In genomic region chr15:100092034-100092433, GRCh38 we compare ENCODE assay signal across 19 cellular contexts.
DNase-seq lines count a peak whose midpoint lies in the region; ATAC-seq and TF ChIP-seq lines count a peak whose summit lies in the region.
"Had no signal": no experiment of that assay in that cellular context is flagged by ENCODE, and none has a peak within 500 bp of the region (broad histone marks: within the 10 kb centered on the region; RNA-seq: fewer than 3 reads in every experiment).

No MANE protein-coding gene starts in this region.

- H3K4me3 ChIP-seq in HEK293 (ENCODE audit: low read depth, low read length), result no peak overlapping the region
- H3K4me3 ChIP-seq in IMR-90 (ENCODE audit: insufficient read depth, low read depth, low read length), result no peak overlapping the region
- no peak overlapping the region for H3K4me3 ChIP-seq in lung
- H3K4me3 ChIP-seq in tibial nerve, result no peak overlapping the region
- H3K4me3 ChIP-seq: GM12878, GM23338 had no signal

- H3K9ac ChIP-seq in IMR-90 (ENCODE audit: low read depth, low read length), result no peak overlapping the region

- no peaks in the 10 kb centered on the region for H3K79me1 ChIP-seq in IMR-90 (ENCODE audit: low read depth in 1 of 2, low read length in 2 of 2)

- in situ Hi-C loops in IMR-90 (cut with MboI; ENCODE audit: low sequenced_read_pairs), result no loop called here

- no peak for TF ChIP-seq EP300 in tibial nerve (IDR thresholded peaks at IDR 0.05)

- BruUV-seq in IMR-90 (replicated peaks; lab: Mats Ljungman, UMichigan), result no TSS peak

- POLR2A ChIA-PET in HEK293 (lab: Yijun Ruan, JAX), result no interaction called here
- POLR2A ChIA-PET in IMR-90 (lab: Charles Lee; ENCODE audit: unreplicated experiment), result no interaction called here

- H3K36me3 ChIP-seq in HEK293 (ENCODE audit: control insufficient read depth in 2 of 2, insufficient read depth in 1 of 2, low read length in 2 of 2) (no peaks in the 10 kb centered on the region), IMR-90 (ENCODE audit: control insufficient read depth, insufficient read depth, low read length) (no peaks in the 10 kb centered on the region), lung (ENCODE audit: control insufficient read depth in 2 of 2, insufficient read depth in 2 of 2, low read length in 2 of 2) (no peaks in the 10 kb centered on the region), tibial nerve (no peaks in the 10 kb centered on the region)

- no peak overlapping the region for H2AFZ ChIP-seq in IMR-90 (replicated peaks; ENCODE audit: low read length, poor library complexity)
- H2AFZ ChIP-seq: GM23338 had no signal

- peak overlapping the region; percentile 79; the same call in 1 of the 2 replicates for H2AK5ac ChIP-seq in IMR-90 (ENCODE audit: low read depth, low read length)

- CTCF ChIA-PET in HEK293 (lab: Yijun Ruan, JAX), result no interaction called here
- CTCF ChIA-PET in IMR-90 (lab: Yijun Ruan, JAX), result no interaction called here

- dilution Hi-C loops in IMR-90 (cut with HindIII; ENCODE audit: low sequenced_read_pairs, unreplicated experiment), result no loop called here

- H4K5ac ChIP-seq in IMR-90 (ENCODE audit: low read depth, low read length), result no peak overlapping the region

- H2BK20ac ChIP-seq in IMR-90 (ENCODE audit: low read depth, low read length), result peak overlapping the region; percentile 96

- no peak for TF ChIP-seq RAD21 in IMR-90 (IDR thresholded peaks at IDR 0.05; ENCODE audit: low read length)

- no peak overlapping the region for H2BK15ac ChIP-seq in IMR-90 (ENCODE audit: low read depth, low read length)

- no peaks in the 10 kb centered on the region for H3K27me3 ChIP-seq in IMR-90 (ENCODE audit: control insufficient read depth, insufficient read depth, low read length)
- no peaks in the 10 kb centered on the region for H3K27me3 ChIP-seq in lung (ENCODE audit: control insufficient read depth, insufficient read depth)
- H3K27me3 ChIP-seq in tibial nerve, result no peaks in the 10 kb centered on the region

- no peaks in the 10 kb centered on the region for H3K27me3 Mint-ChIP-seq in mesothelial cell of epicardium (ENCODE audit: low read depth)
- H3K27me3 Mint-ChIP-seq: CD4-positive, alpha-beta memory T cell had no signal

- WGBS in IMR-90 (ENCODE audit: extremely low coverage in 2 of 2, insufficient read length in 1 of 2), 2 experiments, result no CpG with 5 or more reads among the region's 9 CpGs
- 85 to 86% methylated on average over 9 of the region's 9 CpGs for WGBS in lung, 2 donors
- 85 to 89% methylated on average over 9 of the region's 9 CpGs for WGBS in tibial nerve, 2 donors

- no peak overlapping the region; the same call in 1 of the 2 replicates for H4K91ac ChIP-seq in IMR-90 (ENCODE audit: insufficient read depth, low read depth, low read length)

- DNase-seq in IMR-90 (no peak), lung (ENCODE audit: low spot score) (peak; percentile 3), mesothelial cell of epicardium (ENCODE audit: low spot score in 2 of 2, unreplicated experiment in 2 of 2) (no peak), foreskin melanocyte (no peak), tibial nerve (ENCODE audit: low spot score in 2 of 2) (no peak)
- no peak for DNase-seq in stimulated activated CD4-positive, alpha-beta T cell treated with anti-CD3 and anti-CD28 coated beads, Interleukin-4, amount 100 ng/mL, for 24 hours
- DNase-seq: C1 segment of cervical spinal cord; Caco-2; CD4-positive, alpha-beta memory T cell; DMS 273 treated with DMSO at 0.1 percent for 48 hours; DMS79; EL; GDM1; H9 had no signal

- peaks cover 55% of the 10 kb centered on the region for H3K4me1 Mint-ChIP-seq in mesothelial cell of epicardium
- H3K4me1 Mint-ChIP-seq: CD4-positive, alpha-beta memory T cell had no signal

- no peak overlapping the region for H2AK9ac ChIP-seq in IMR-90 (replicated peaks; ENCODE audit: low read depth, low read length, poor library complexity)

- H3K4ac ChIP-seq in IMR-90 (ENCODE audit: low read depth, low read length), result peak overlapping the region; percentile 69

- H4K20me1 ChIP-seq in IMR-90 (ENCODE audit: insufficient read depth, low read length), result no peaks in the 10 kb centered on the region

- H3K9me3 ChIP-seq in HEK293 (ENCODE audit: control insufficient read depth, insufficient read depth, low read depth, low read length) (no peaks in the 10 kb centered on the region), IMR-90 (ENCODE audit: control insufficient read depth, insufficient read depth, low read length) (no peaks in the 10 kb centered on the region; the same call in 1 of the 2 replicates), lung (ENCODE audit: control insufficient read depth in 2 of 2, insufficient read depth in 1 of 2, low read length in 1 of 2) (peaks cover 0 to 2% of the 10 kb centered on the region in 2 donors), tibial nerve (no peaks in the 10 kb centered on the region)
- H3K9me3 ChIP-seq: Caco-2 had no signal

- H3K56ac ChIP-seq in IMR-90 (ENCODE audit: extremely low read depth, insufficient read depth, low read length), result no peak overlapping the region

- no peak overlapping the region for H3K18ac ChIP-seq in IMR-90 (ENCODE audit: low read depth, low read length)

- no peak overlapping the region; a peak in 1 of 4 replicates for H4K8ac ChIP-seq in IMR-90 (ENCODE audit: low read depth in 2 of 2, low read length in 2 of 2)

- H3K27ac ChIP-seq in HEK293 (ENCODE audit: extremely low read depth, low read depth, low read length) (no peak overlapping the region), IMR-90 (ENCODE audit: insufficient read depth, low read length) (no peak overlapping the region), lung (ENCODE audit: low read depth in 1 of 2, low read length in 1 of 2) (no peak overlapping the region), tibial nerve (no peak overlapping the region)

- no peak overlapping the region for H3K23ac ChIP-seq in IMR-90 (ENCODE audit: low read depth, low read length)

- TF ChIP-seq CTCF in HEK293 (tag by site-specific recombination; IDR thresholded peaks at IDR 0.05), result no peak
- no peak for TF ChIP-seq CTCF in IMR-90 (conservative IDR thresholded peaks at IDR 0.05; ENCODE audit: low read depth, low read length)
- no peak for TF ChIP-seq CTCF in lung (IDR thresholded peaks at IDR 0.05; ENCODE audit: control extremely low read depth, extremely low read depth)
- no peak for TF ChIP-seq CTCF in mesothelial cell of epicardium (IDR thresholded peaks at IDR 0.05; ENCODE audit: unreplicated experiment)
- TF ChIP-seq CTCF in tibial nerve (IDR thresholded peaks at IDR 0.05), result no peak

- H2BK120ac ChIP-seq in IMR-90 (ENCODE audit: low read depth, low read length), result peak overlapping the region; percentile 94

- no peak overlapping the region for H3K4me2 ChIP-seq in IMR-90 (ENCODE audit: low read depth, low read length)
- H3K4me2 ChIP-seq: GM23338 had no signal

- TF ChIP-seq POLR2A in IMR-90 (IDR thresholded peaks at IDR 0.05; ENCODE audit: low read depth, low read length) (no peak), tibial nerve (IDR thresholded peaks at IDR 0.05) (no peak)

- H3K14ac ChIP-seq in IMR-90 (replicated peaks; ENCODE audit: low read depth, low read length), result no peak overlapping the region

- peaks cover 1% of the 10 kb centered on the region for H3K9me3 Mint-ChIP-seq in mesothelial cell of epicardium
- H3K9me3 Mint-ChIP-seq: H9 had no signal

- intact Hi-C loops in IMR-90 (cut with micrococcal nuclease), result no loop called here

- ATAC-seq in IMR-90 (ENCODE audit: low read depth) (no peak), lung (ENCODE audit: insufficient read depth, low FRiP score) (no peak), GM21526 (IDR thresholded peaks at IDR 0.05; ENCODE audit: low FRiP score, unreplicated experiment) (no peak)
- ATAC-seq: GM12878, GM23338, HCT116 had no signal

- peaks cover 19% of the 10 kb centered on the region for H3K36me3 Mint-ChIP-seq in mesothelial cell of epicardium

- peaks cover 24% of the 10 kb centered on the region for H3K9me1 ChIP-seq in IMR-90 (ENCODE audit: insufficient read depth, low read length)

- H3K27ac Mint-ChIP-seq in mesothelial cell of epicardium, result peak overlapping the region; percentile 95
- H3K27ac Mint-ChIP-seq: GM23338, H9 had no signal

- H2BK5ac ChIP-seq in IMR-90 (ENCODE audit: low read depth, low read length, poor library complexity, severe bottlenecking), result no peak overlapping the region

- no peak overlapping the region for H3K4me3 Mint-ChIP-seq in mesothelial cell of epicardium
- H3K4me3 Mint-ChIP-seq: CD4-positive, alpha-beta memory T cell; GM23338; H9 had no signal

- H3K4me1 ChIP-seq in HEK293 (ENCODE audit: control insufficient read depth, insufficient read depth, low read length) (peaks cover 23% of the 10 kb centered on the region), IMR-90 (ENCODE audit: control insufficient read depth, insufficient read depth, low read length) (peaks cover 12% of the 10 kb centered on the region), lung (ENCODE audit: control insufficient read depth in 2 of 2, insufficient read depth in 2 of 2, low read length in 2 of 2) (no peaks in the 10 kb centered on the region), tibial nerve (no peaks in the 10 kb centered on the region)
- H3K4me1 ChIP-seq: Caco-2 had no signal

TF ChIP-seq in HEK293, 187 proteins besides CTCF, POLR2A, EP300 and RAD21 (continues in another document):
- TF ChIP-seq ZNF621 (tag by site-specific recombination; IDR thresholded peaks at IDR 0.05) (no peak), ZNF677 (tag by site-specific recombination; IDR thresholded peaks at IDR 0.05) (peak; percentile 26; the same call in 1 of the 2 replicates), GLI4 (tag by site-specific recombination; IDR thresholded peaks at IDR 0.05) (no peak)

TF ChIP-seq in IMR-90, 13 proteins besides CTCF, POLR2A, EP300 and RAD21 (continues in another document):
- TF ChIP-seq, protein P1, sequence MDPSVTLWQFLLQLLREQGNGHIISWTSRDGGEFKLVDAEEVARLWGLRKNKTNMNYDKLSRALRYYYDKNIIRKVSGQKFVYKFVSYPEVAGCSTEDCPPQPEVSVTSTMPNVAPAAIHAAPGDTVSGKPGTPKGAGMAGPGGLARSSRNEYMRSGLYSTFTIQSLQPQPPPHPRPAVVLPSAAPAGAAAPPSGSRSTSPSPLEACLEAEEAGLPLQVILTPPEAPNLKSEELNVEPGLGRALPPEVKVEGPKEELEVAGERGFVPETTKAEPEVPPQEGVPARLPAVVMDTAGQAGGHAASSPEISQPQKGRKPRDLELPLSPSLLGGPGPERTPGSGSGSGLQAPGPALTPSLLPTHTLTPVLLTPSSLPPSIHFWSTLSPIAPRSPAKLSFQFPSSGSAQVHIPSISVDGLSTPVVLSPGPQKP (IDR thresholded peaks at IDR 0.05; ENCODE audit: borderline replicate concordance, low read depth, low read length), result no peak
- no peak for TF ChIP-seq CEBPB (IDR thresholded peaks at IDR 0.05; ENCODE audit: low read depth, low read length)
- no peak for TF ChIP-seq SMC3 (IDR thresholded peaks at IDR 0.05; ENCODE audit: low read depth, low read length)
- TF ChIP-seq, protein P2, sequence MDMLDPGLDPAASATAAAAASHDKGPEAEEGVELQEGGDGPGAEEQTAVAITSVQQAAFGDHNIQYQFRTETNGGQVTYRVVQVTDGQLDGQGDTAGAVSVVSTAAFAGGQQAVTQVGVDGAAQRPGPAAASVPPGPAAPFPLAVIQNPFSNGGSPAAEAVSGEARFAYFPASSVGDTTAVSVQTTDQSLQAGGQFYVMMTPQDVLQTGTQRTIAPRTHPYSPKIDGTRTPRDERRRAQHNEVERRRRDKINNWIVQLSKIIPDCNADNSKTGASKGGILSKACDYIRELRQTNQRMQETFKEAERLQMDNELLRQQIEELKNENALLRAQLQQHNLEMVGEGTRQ (IDR thresholded peaks at IDR 0.05; ENCODE audit: low read depth, low read length), result no peak
